Comparison of ENCODE assay signal across 11 cellular contexts in the genomic region with DNA sequence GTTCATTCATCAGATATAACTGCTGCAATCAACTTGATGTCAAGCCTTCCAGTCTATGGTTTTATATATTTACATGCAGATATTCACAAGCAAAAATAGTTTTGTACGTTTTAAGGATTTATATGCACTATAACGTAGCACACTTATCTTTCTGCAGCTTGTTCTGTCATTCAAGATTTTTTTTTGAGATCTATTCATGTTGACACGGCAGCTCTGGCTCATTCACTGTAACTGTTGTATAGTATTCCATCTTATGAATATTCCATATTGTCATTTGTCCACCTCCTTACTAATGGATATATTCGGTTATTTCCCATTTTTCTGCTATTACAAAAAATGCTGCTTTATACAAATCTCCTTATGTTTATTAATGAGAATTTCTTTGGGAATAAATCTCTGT.
"Had no signal": no experiment of that assay in that cellular context is flagged by ENCODE, and none has a peak within 500 bp of the region (broad histone marks: within the 10 kb centered on the region; RNA-seq: fewer than 3 reads in every experiment).

No MANE protein-coding gene starts in this region.

- H3K27ac ChIP-seq: GM23248 had no signal

- FAIRE-seq: H1, H54 had no signal

- H3K4me3 ChIP-seq: GM23248, GM23338, HAP-1 had no signal

- DNase-seq: GM23248, GOT3, H7, H9, HCEC 1CT, HFFc6 had no signal

- H2AFZ ChIP-seq: GM23248, GM23338 had no signal

- H3K4me2 ChIP-seq: GM23338 had no signal

- ATAC-seq: GM23338, HCT116 had no signal

- H3K36me3 ChIP-seq: HAP-1 had no signal

- H3K9ac ChIP-seq: GM23248 had no signal

- H3K4me3 Mint-ChIP-seq: GM23338, H9, HFFc6 had no signal

- H3K27ac Mint-ChIP-seq: GM23338, H9, HFFc6 had no signal

- H3K9me3 ChIP-seq: HAP-1 had no signal
